9 cellular contexts compared by ENCODE assay signal in the genomic region with DNA sequence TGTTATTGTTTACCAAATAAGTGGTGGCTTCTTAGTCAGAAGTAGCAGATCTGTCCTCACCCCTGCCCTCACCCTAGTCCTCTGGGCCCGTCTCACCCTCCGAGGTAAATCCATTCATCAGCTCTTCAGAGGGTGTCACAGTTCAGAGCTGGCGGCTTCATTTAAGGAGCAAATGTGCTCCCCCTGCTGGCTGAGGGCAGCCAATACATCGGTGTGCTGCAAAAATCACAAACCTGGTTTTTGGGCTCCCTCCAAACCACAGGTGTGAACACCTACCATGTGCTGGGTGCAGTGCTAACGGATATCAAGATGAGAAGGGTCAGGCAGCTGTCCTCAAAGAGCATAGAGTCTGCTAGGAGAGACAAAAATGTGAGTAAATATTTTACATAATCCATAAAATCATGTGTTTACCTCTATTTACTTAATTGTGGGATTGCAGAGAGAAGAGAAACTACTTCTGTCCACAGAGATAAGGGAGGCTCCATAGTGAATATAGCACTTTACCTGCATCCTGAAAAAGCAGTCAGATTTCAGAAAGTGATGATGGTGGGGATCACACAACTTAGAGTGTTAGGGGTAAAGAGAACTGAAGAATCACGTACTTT. TPM values are rescaled to one million over a fixed set of nuclear protein-coding genes. Genes with fewer than 3 reads are reported as not detected.
DNase-seq lines count a peak whose midpoint lies in the region; ATAC-seq and TF ChIP-seq lines count a peak whose summit lies in the region.
"Had no signal": no experiment of that assay in that cellular context is flagged by ENCODE, and none has a peak within 500 bp of the region (broad histone marks: within the 10 kb centered on the region; RNA-seq: fewer than 3 reads in every experiment).

No MANE protein-coding gene starts in this region.

- H3K9me3 ChIP-seq in MG63 (no peaks in the 10 kb centered on the region), heart right ventricle (no peaks in the 10 kb centered on the region)

- no peak overlapping the region for H3K27ac ChIP-seq in heart right ventricle

- WGBS in heart right ventricle, 2 donors, result 19 to 20% methylated on average over 6 of the region's 6 CpGs

- intact Hi-C loops in heart right ventricle (cut with DNase I), result loop anchor here in 6 of 10 donors (2.0 to 10.0 kb wide), 5 partner anchors 131 to 291 kb away; no protein-coding TSS in a partner anchor

- H3K36me3 Mint-ChIP-seq in activated naive CD8-positive, alpha-beta T cell treated with anti-CD3 and anti-CD28 coated beads, Interleukin-2, amount 10 ng/mL, durations not matched to agents 7 days and 5 days, result no peaks in the 10 kb centered on the region

- H3K4me3 Mint-ChIP-seq in activated naive CD8-positive, alpha-beta T cell treated with anti-CD3 and anti-CD28 coated beads, Interleukin-2, amount 10 ng/mL, durations not matched to agents 7 days and 5 days, result no peak overlapping the region
- H3K4me3 Mint-ChIP-seq: stimulated activated naive CD8-positive, alpha-beta T cell treated with anti-CD3 and anti-CD28 coated beads, Interleukin-15, Interleukin-2, amounts not matched to agents 100 ng/mL and 50 ng/mL, for 24 hours had no signal

- ATAC-seq in GM18907 (IDR thresholded peaks at IDR 0.05; ENCODE audit: unreplicated experiment) (peak; percentile 63), heart right ventricle (peak; percentile 13 to 72 (median 48))
- ATAC-seq in activated naive CD8-positive, alpha-beta T cell treated with anti-CD3 and anti-CD28 coated beads, Interleukin-2, amount 10 ng/mL, durations not matched to agents 7 days and 5 days (ENCODE audit: low read depth), result peak; percentile 75

- H3K4me1 Mint-ChIP-seq in activated naive CD8-positive, alpha-beta T cell treated with anti-CD3 and anti-CD28 coated beads, Interleukin-2, amount 10 ng/mL, durations not matched to agents 7 days and 5 days, result peaks cover 1% of the 10 kb centered on the region

- no peaks in the 10 kb centered on the region for H3K9me3 Mint-ChIP-seq in activated naive CD8-positive, alpha-beta T cell treated with anti-CD3 and anti-CD28 coated beads, Interleukin-2, amount 10 ng/mL, durations not matched to agents 7 days and 5 days
- H3K9me3 Mint-ChIP-seq: stimulated activated naive CD8-positive, alpha-beta T cell treated with anti-CD3 and anti-CD28 coated beads, Interleukin-15, Interleukin-2, amounts not matched to agents 100 ng/mL and 50 ng/mL, for 24 hours had no signal

- no peak overlapping the region for H3K4me3 ChIP-seq in MG63
- no peak overlapping the region for H3K4me3 ChIP-seq in heart right ventricle
- H3K4me3 ChIP-seq in retinal pigment epithelial cell (ENCODE audit: low read length), result no peak overlapping the region

- no peak overlapping the region for H3K27ac Mint-ChIP-seq in activated naive CD8-positive, alpha-beta T cell treated with anti-CD3 and anti-CD28 coated beads, Interleukin-2, amount 10 ng/mL, durations not matched to agents 7 days and 5 days
- H3K27ac Mint-ChIP-seq: stimulated activated naive CD8-positive, alpha-beta T cell treated with anti-CD3 and anti-CD28 coated beads, Interleukin-15, Interleukin-2, amounts not matched to agents 100 ng/mL and 50 ng/mL, for 24 hours had no signal

- H3K4me1 ChIP-seq in heart right ventricle, result peaks cover 0 to 21% (median 10%) of the 10 kb centered on the region in 9 donors

- H3K27me3 ChIP-seq in MG63, result peaks cover 12% of the 10 kb centered on the region
- H3K27me3 ChIP-seq in heart right ventricle, result peaks cover 0 to 25% (median 20%) of the 10 kb centered on the region in 7 donors

- POLR2A ChIA-PET in activated naive CD8-positive, alpha-beta T cell treated with anti-CD3 and anti-CD28 coated beads, Interleukin-2, amount 10 ng/mL, durations not matched to agents 7 days and 5 days (lab: Charles Lee), result no interaction called here

- H3K36me3 ChIP-seq in MG63 (no peaks in the 10 kb centered on the region), heart right ventricle (no peaks in the 10 kb centered on the region)

- H3K27me3 Mint-ChIP-seq in activated naive CD8-positive, alpha-beta T cell treated with anti-CD3 and anti-CD28 coated beads, Interleukin-2, amount 10 ng/mL, durations not matched to agents 7 days and 5 days, result peaks cover 21% of the 10 kb centered on the region

- DNase-seq in AG08395 (ENCODE audit: low spot score) (peak; percentile 68), MG63 (peak; percentile 31), SKM-1 (lab: John Stamatoyannopoulos, UW; ENCODE audit: unreplicated experiment) (peak; percentile 31), heart right ventricle (peak; percentile 24 to 41), retinal pigment epithelial cell (ENCODE audit: low read depth) (no peak), NCI-H774 (lab: John Stamatoyannopoulos, UW) (no peak)
- peak; percentile 55 for DNase-seq in activated naive CD8-positive, alpha-beta T cell treated with anti-CD3 and anti-CD28 coated beads, Interleukin-2, amount 10 ng/mL, durations not matched to agents 7 days and 5 days

- peak; percentile 75 to 92 (median 86) for TF ChIP-seq CTCF in heart right ventricle (IDR thresholded peaks at IDR 0.05)
- peak; percentile 96 for TF ChIP-seq CTCF in retinal pigment epithelial cell (conservative IDR thresholded peaks at IDR 0.05; ENCODE audit: low read depth, low read length)

RNA-seq across cellular contexts. Expression of gene CRTAC1, which starts 15.5 kb away (rescaled TPM):
- not detected in 2 replicates for total RNA-seq in MG63 (2014; rRNA removed; shearing (Covaris generic); ENCODE audit: low replicate concordance)
- not detected for total RNA-seq in activated naive CD8-positive, alpha-beta T cell treated with anti-CD3 and anti-CD28 coated beads, Interleukin-2, amount 10 ng/mL, durations not matched to agents 7 days and 5 days
- total RNA-seq in heart right ventricle, result 10 to 100 TPM in 1 of 10 donors, 1 to 10 TPM in 6, under 1 TPM in 3; 0.61 to 12.4 (median 1.4) TPM
- 1 to 10 TPM in 1 of 2 donors, under 1 TPM in 1; 0.22 to 2.1 TPM for polyA plus RNA-seq in heart right ventricle

Comparison
In these comparisons a context has a peak if more than half of its experiments do, and no peak if none do; other contexts are left out.
1. DNase-seq: peak in AG08395 (single experiment), MG63 (single experiment), SKM-1 (single experiment), activated naive CD8-positive, alpha-beta T cell treated with anti-CD3 and anti-CD28 coated beads, Interleukin-2, amount 10 ng/mL, durations not matched to agents 7 days and 5 days (single experiment) and heart right ventricle (2 of 2); none in retinal pigment epithelial cell (single experiment) and NCI-H774 (single experiment).
2. Peak in every context shown above with its lines, with median percentiles within 50 percentile points of each other: ATAC-seq.